Comparison of ENCODE assay signal across 8 cellular contexts in the genomic region with DNA sequence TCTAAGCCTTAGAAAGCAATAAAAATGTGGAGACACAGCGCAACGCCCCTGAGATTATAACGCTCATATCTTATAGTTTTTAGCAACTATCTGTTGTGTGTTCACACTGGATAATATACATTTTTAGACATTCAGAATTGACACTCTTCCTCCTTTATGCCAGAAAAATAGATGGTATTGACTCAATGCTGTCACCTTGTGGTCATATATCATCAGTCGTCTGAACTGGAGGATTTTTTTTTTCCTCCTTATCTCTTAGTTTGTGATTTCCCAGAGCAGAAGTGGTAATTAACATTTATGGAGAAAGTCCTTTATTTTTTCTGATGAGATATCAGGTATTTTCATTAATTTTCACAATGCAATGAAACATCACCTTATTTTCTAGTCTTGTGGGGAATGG.
DNase-seq lines count a peak whose midpoint lies in the region; ATAC-seq, FAIRE-seq and TF ChIP-seq lines count a peak whose summit lies in the region.

No MANE protein-coding gene starts in this region.

- TF ChIP-seq CTCF in GM12878 (IDR thresholded peaks at IDR 0.05 in 2 of 3, conservative IDR thresholded peaks at IDR 0.05 in 1 of 3; ENCODE audit: control insufficient read depth in 2 of 3, extremely low read depth in 1 of 3, insufficient read depth in 1 of 3, low read depth in 3 of 3, low read length in 3 of 3) = peak; percentile 39 to 55 (median 52); a peak in 5 of 6 replicates

- H3K14ac ChIP-seq in mesenchymal stem cell (ENCODE audit: low read length in 2 of 2) = no peak overlapping the region

- H2BK15ac ChIP-seq in mesenchymal stem cell (ENCODE audit: low read depth, poor library complexity, severe bottlenecking) = no peak overlapping the region

- H3K9me3 ChIP-seq in GM12878 (replicated peaks; ENCODE audit: control insufficient read depth, insufficient read depth, low read length) (no peaks in the 10 kb centered on the region), mesenchymal stem cell (ENCODE audit: control insufficient read depth, low read length) (no peaks in the 10 kb centered on the region)

- intact Hi-C loops in GM12878 (cut with micrococcal nuclease; ENCODE audit: unreplicated experiment) = loop anchor here (1.0 kb wide), 1 partner anchor 45 kb away; no protein-coding TSS in a partner anchor

- H3K36me3 ChIP-seq in GM12878 (ENCODE audit: control insufficient read depth in 2 of 2, insufficient read depth in 2 of 2, low read length in 1 of 2) (no peaks in the 10 kb centered on the region), mesenchymal stem cell (ENCODE audit: control insufficient read depth in 1 of 2, insufficient read depth in 2 of 2, low read depth in 1 of 2, low read length in 2 of 2) (no peaks in the 10 kb centered on the region)

- H4K20me1 ChIP-seq in GM12878 (ENCODE audit: control insufficient read depth, insufficient read depth) = no peaks in the 10 kb centered on the region

- H3K9ac ChIP-seq in GM12878 (ENCODE audit: control insufficient read depth, insufficient read depth, low read length) = no peak overlapping the region
- H3K9ac ChIP-seq in mesenchymal stem cell (ENCODE audit: low read length) = no peak overlapping the region

- TF ChIP-seq RAD21 in Ishikawa (IDR thresholded peaks at IDR 0.05; ENCODE audit: low read depth) (peak; percentile 29; the same call in 1 of the 2 replicates), GM12878 (IDR thresholded peaks at IDR 0.05; ENCODE audit: insufficient read depth, low read depth, low read length) (peak; percentile 64)

- H3K27me3 ChIP-seq in GM12878 (replicated peaks in 1 of 2; ENCODE audit: control insufficient read depth in 2 of 2, insufficient read depth in 2 of 2, low read length in 1 of 2) (no peaks in the 10 kb centered on the region), mesenchymal stem cell (ENCODE audit: control insufficient read depth in 1 of 2, insufficient read depth in 1 of 2, low read length in 2 of 2) (no peaks in the 10 kb centered on the region)

- BruUV-seq in GM12878 (replicated peaks; lab: Mats Ljungman, UMichigan) = no TSS peak

- CTCF ChIA-PET in GM12878 (lab: Yijun Ruan, JAX) = interaction anchor here (3.2 kb wide), 1 partner anchor 45 kb away, joined by 15 read pairs; no protein-coding TSS in a partner anchor

- no peaks in the 10 kb centered on the region for H3K79me2 ChIP-seq in GM12878 (ENCODE audit: control insufficient read depth, insufficient read depth, low read length)

- ATAC-seq in GM12878 = peak; percentile 61; the same call in 2 of the 3 replicates
- ATAC-seq in HG03521 (IDR thresholded peaks at IDR 0.05; ENCODE audit: unreplicated experiment) = no peak

- H3K18ac ChIP-seq in mesenchymal stem cell (ENCODE audit: low read depth in 1 of 2, low read length in 2 of 2) = no peak overlapping the region

- no peak overlapping the region for H4K8ac ChIP-seq in mesenchymal stem cell (ENCODE audit: low read length)

- FAIRE-seq in GM12878 (lab: Jason Lieb, UNC) = peak; percentile 18

- H4K91ac ChIP-seq in mesenchymal stem cell (ENCODE audit: low read length) = no peak overlapping the region

- RAD21 ChIA-PET in GM12878 (lab: Charles Lee; ENCODE audit: unreplicated experiment) = no interaction called here

- no peak for TF ChIP-seq POLR2A in GM12878 (IDR thresholded peaks at IDR 0.05; ENCODE audit: low read depth, low read length)

- H3K79me1 ChIP-seq in mesenchymal stem cell (replicated peaks; ENCODE audit: low read length, poor library complexity, severe bottlenecking) = no peaks in the 10 kb centered on the region

- no peak overlapping the region for H2BK120ac ChIP-seq in mesenchymal stem cell (ENCODE audit: low read depth, low read length)

- H2AFZ ChIP-seq in GM12878 (ENCODE audit: control insufficient read depth, low read depth, low read length) (no peak overlapping the region), mesenchymal stem cell (ENCODE audit: low read depth, low read length) (no peak overlapping the region)

- WGBS in GM12878 (ENCODE audit: insufficient coverage, insufficient replicate concordance, low lambda C conversion rate, missing lambda C conversion rate) = 1% methylated on average over 4 of the region's 4 CpGs
- no CpG with 5 or more reads among the region's 4 CpGs for WGBS in mesenchymal stem cell

- H3K4me3 ChIP-seq in GM12878 = no peak overlapping the region
- no peak overlapping the region for H3K4me3 ChIP-seq in mesenchymal stem cell (ENCODE audit: insufficient read depth in 1 of 2, low read depth in 1 of 2, low read length in 2 of 2)

- H2BK12ac ChIP-seq in mesenchymal stem cell (ENCODE audit: low read length in 2 of 2) = no peak overlapping the region

- DNase-seq in ELR (ENCODE audit: low read depth) = peak; percentile 12
- DNase-seq in GM12878 (ENCODE audit: low read depth, low spot score) = no peak
- DNase-seq in mesenchymal stem cell = peak; percentile 6
- no peak for DNase-seq in AG08395 (ENCODE audit: low spot score)
- no peak for DNase-seq in activated gamma-delta T cell treated with Interleukin-2 at 50 U/mL for 16 hours
- no peak for DNase-seq in NCI-H446 treated with DMSO at 0.1 percent for 48 hours (lab: John Stamatoyannopoulos, UW)

- H3K27ac ChIP-seq in GM12878 (ENCODE audit: control insufficient read depth, insufficient read depth) (no peak overlapping the region), mesenchymal stem cell (ENCODE audit: low read length, poor library complexity, severe bottlenecking) (no peak overlapping the region)

- no peak overlapping the region for H2BK5ac ChIP-seq in mesenchymal stem cell (ENCODE audit: low read depth, low read length, poor library complexity, severe bottlenecking)

- H3K4ac ChIP-seq in mesenchymal stem cell (ENCODE audit: low read depth in 1 of 2, low read length in 2 of 2) = no peak overlapping the region

- H2AK5ac ChIP-seq in mesenchymal stem cell (ENCODE audit: low read length, severe bottlenecking) = no peak overlapping the region

- in situ Hi-C loops in GM12878 (cut with MboI) = no loop called here

- H3K23ac ChIP-seq in mesenchymal stem cell (ENCODE audit: low read length in 2 of 2) = no peak overlapping the region

- H3K4me2 ChIP-seq in GM12878 (ENCODE audit: control insufficient read depth, insufficient read depth) (peak overlapping the region; percentile 13; the same call in 1 of the 2 replicates), mesenchymal stem cell (ENCODE audit: low read length, poor library complexity, severe bottlenecking) (no peak overlapping the region)

- no peaks in the 10 kb centered on the region for H3K4me1 ChIP-seq in GM12878 (ENCODE audit: control insufficient read depth, insufficient read depth, low read length)
- H3K4me1 ChIP-seq in mesenchymal stem cell (ENCODE audit: control insufficient read depth, insufficient read depth, low read depth, low read length) = no peaks in the 10 kb centered on the region

- POLR2A ChIA-PET in GM12878 (lab: Charles Lee) = no interaction called here

- SMC1A ChIA-PET in GM12878 (lab: Charles Lee; ENCODE audit: uncharacterized antibody, unreplicated experiment) = no interaction called here

- TF ChIP-seq EP300 in Ishikawa (IDR thresholded peaks at IDR 0.05; ENCODE audit: borderline replicate concordance) (no peak), GM12878 (IDR thresholded peaks at IDR 0.05; ENCODE audit: borderline replicate concordance in 1 of 2, control insufficient read depth in 1 of 2, low read depth in 2 of 2, low read length in 2 of 2) (no peak)

TF ChIP-seq in GM12878, 131 proteins besides CTCF, POLR2A, EP300 and RAD21 (continues in another document):
- TF ChIP-seq MTA2 (IDR thresholded peaks at IDR 0.05; ENCODE audit: low read depth) = no peak
- no peak for TF ChIP-seq EGR1 (IDR thresholded peaks at IDR 0.05; ENCODE audit: borderline replicate concordance in 1 of 2, low read depth in 2 of 2, low read length in 2 of 2)
- no peak for TF ChIP-seq NR2F1 (conservative IDR thresholded peaks at IDR 0.05)
- TF ChIP-seq, protein P1, sequence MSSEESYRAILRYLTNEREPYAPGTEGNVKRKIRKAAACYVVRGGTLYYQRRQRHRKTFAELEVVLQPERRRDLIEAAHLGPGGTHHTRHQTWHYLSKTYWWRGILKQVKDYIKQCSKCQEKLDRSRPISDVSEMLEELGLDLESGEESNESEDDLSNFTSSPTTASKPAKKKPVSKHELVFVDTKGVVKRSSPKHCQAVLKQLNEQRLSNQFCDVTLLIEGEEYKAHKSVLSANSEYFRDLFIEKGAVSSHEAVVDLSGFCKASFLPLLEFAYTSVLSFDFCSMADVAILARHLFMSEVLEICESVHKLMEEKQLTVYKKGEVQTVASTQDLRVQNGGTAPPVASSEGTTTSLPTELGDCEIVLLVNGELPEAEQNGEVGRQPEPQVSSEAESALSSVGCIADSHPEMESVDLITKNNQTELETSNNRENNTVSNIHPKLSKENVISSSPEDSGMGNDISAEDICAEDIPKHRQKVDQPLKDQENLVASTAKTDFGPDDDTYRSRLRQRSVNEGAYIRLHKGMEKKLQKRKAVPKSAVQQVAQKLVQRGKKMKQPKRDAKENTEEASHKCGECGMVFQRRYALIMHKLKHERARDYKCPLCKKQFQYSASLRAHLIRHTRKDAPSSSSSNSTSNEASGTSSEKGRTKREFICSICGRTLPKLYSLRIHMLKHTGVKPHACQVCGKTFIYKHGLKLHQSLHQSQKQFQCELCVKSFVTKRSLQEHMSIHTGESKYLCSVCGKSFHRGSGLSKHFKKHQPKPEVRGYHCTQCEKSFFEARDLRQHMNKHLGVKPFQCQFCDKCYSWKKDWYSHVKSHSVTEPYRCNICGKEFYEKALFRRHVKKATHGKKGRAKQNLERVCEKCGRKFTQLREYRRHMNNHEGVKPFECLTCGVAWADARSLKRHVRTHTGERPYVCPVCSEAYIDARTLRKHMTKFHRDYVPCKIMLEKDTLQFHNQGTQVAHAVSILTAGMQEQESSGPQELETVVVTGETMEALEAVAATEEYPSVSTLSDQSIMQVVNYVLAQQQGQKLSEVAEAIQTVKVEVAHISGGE (CRISPR knock-in tag; IDR thresholded peaks at IDR 0.05) = no peak
- no peak for TF ChIP-seq MTA3 (IDR thresholded peaks at IDR 0.05; ENCODE audit: borderline replicate concordance, low read length)
- TF ChIP-seq, protein P2, sequence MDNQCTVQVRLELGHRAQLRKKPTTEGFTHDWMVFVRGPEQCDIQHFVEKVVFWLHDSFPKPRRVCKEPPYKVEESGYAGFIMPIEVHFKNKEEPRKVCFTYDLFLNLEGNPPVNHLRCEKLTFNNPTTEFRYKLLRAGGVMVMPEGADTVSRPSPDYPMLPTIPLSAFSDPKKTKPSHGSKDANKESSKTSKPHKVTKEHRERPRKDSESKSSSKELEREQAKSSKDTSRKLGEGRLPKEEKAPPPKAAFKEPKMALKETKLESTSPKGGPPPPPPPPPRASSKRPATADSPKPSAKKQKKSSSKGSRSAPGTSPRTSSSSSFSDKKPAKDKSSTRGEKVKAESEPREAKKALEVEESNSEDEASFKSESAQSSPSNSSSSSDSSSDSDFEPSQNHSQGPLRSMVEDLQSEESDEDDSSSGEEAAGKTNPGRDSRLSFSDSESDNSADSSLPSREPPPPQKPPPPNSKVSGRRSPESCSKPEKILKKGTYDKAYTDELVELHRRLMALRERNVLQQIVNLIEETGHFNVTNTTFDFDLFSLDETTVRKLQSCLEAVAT (IDR thresholded peaks at IDR 0.05) = no peak
- TF ChIP-seq SMC3 (IDR thresholded peaks at IDR 0.05; ENCODE audit: borderline replicate concordance, low read length) = peak; percentile 36; the same call in 1 of the 2 replicates
- peak; percentile 55; the same call in 1 of the 2 replicates for TF ChIP-seq ZNF384 (IDR thresholded peaks at IDR 0.05; ENCODE audit: borderline replicate concordance, low read depth, low read length)

Comparison
In these comparisons a context has a peak if more than half of its experiments do, and no peak if none do; other contexts are left out.
1. DNase-seq: peak in ELR (single experiment) and mesenchymal stem cell (single experiment); none in GM12878 (single experiment), AG08395 (single experiment), activated gamma-delta T cell treated with Interleukin-2 at 50 U/mL for 16 hours (single experiment) and NCI-H446 treated with DMSO at 0.1 percent for 48 hours (single experiment).